In genomic region chr1:15076807-15077206, GRCh38 we compare ENCODE assay signal across 18 cellular contexts.
DNase-seq lines count a peak whose midpoint lies in the region; ATAC-seq and TF ChIP-seq lines count a peak whose summit lies in the region.
"Had no signal": no experiment of that assay in that cellular context is flagged by ENCODE, and none has a peak within 500 bp of the region (broad histone marks: within the 10 kb centered on the region; RNA-seq: fewer than 3 reads in every experiment).

No MANE protein-coding gene starts in this region.

- no peak overlapping the region for H3K27ac ChIP-seq in neural progenitor cell
- H3K27ac ChIP-seq in upper lobe of right lung = peak overlapping the region; percentile 2
- H3K27ac ChIP-seq: 22Rv1; A549; BLaER1 treated with 17β-estradiol and CSF1 and Interleukin-3, amounts not matched to agents 10 nM and 100 nM; C4-2B had no signal

- H3K9ac ChIP-seq in neural progenitor cell = no peak overlapping the region
- H3K9ac ChIP-seq: BLaER1 treated with 17β-estradiol and CSF1 and Interleukin-3, amounts not matched to agents 10 nM and 100 nM had no signal

- H3K36me3 ChIP-seq in neural progenitor cell (no peaks in the 10 kb centered on the region), upper lobe of right lung (no peaks in the 10 kb centered on the region)
- H3K36me3 ChIP-seq: BLaER1 treated with 17β-estradiol and CSF1 and Interleukin-3, amounts not matched to agents 10 nM and 100 nM had no signal

- DNase-seq in Right ventricle myocardium inferior (ENCODE audit: missing footprints) (peak; percentile 26), left cardiac atrium (no peak), neural progenitor cell (ENCODE audit: low spot score) (no peak), upper lobe of right lung (no peak), head of caudate nucleus (no peak)
- DNase-seq: AML-193; Caco-2; Calu3; CD4-positive, alpha-beta T cell; CD8-positive, alpha-beta T cell; DMS79 treated with DMSO at 0.1 percent for 48 hours; GF-D8 had no signal

- H4K20me1 ChIP-seq in neural progenitor cell (ENCODE audit: low read depth) = no peaks in the 10 kb centered on the region
- H4K20me1 ChIP-seq: BLaER1 treated with 17β-estradiol and CSF1 and Interleukin-3, amounts not matched to agents 10 nM and 100 nM had no signal

- H3K27me3 Mint-ChIP-seq in neural progenitor cell (ENCODE audit: insufficient read depth, low read depth) = peaks cover 2% of the 10 kb centered on the region
- H3K27me3 Mint-ChIP-seq: CD4-positive, alpha-beta T cell had no signal

- H3K4me1 ChIP-seq in neural progenitor cell (no peaks in the 10 kb centered on the region), upper lobe of right lung (no peaks in the 10 kb centered on the region)
- H3K4me1 ChIP-seq: A549, Caco-2 had no signal

- H3K79me2 ChIP-seq in neural progenitor cell (ENCODE audit: low read depth) = no peaks in the 10 kb centered on the region

- H2AFZ ChIP-seq in neural progenitor cell (replicated peaks) = no peak overlapping the region

- H3K4me3 Mint-ChIP-seq in neural progenitor cell = no peak overlapping the region
- H3K4me3 Mint-ChIP-seq: B cell; CD4-positive, alpha-beta T cell; CD8-positive, alpha-beta T cell had no signal

- no peak overlapping the region for H3K4me3 ChIP-seq in neural progenitor cell
- no peak overlapping the region for H3K4me3 ChIP-seq in upper lobe of right lung
- H3K4me3 ChIP-seq: A549; BLaER1 treated with 17β-estradiol and CSF1 and Interleukin-3, amounts not matched to agents 10 nM and 100 nM had no signal

- ATAC-seq in Right ventricle myocardium inferior (no peak), left cardiac atrium (no peak), upper lobe of right lung (no peak), GM18867 (IDR thresholded peaks at IDR 0.05; ENCODE audit: unreplicated experiment) (no peak)
- ATAC-seq: CD8-positive, alpha-beta T cell had no signal

- H3K36me3 Mint-ChIP-seq in neural progenitor cell = no peaks in the 10 kb centered on the region
- H3K36me3 Mint-ChIP-seq: CD8-positive, alpha-beta T cell had no signal

- H3K4me1 Mint-ChIP-seq in neural progenitor cell = peaks cover 23% of the 10 kb centered on the region
- H3K4me1 Mint-ChIP-seq: B cell had no signal

- no peak overlapping the region for H3K4me2 ChIP-seq in neural progenitor cell
- H3K4me2 ChIP-seq: A549 had no signal

- no peaks in the 10 kb centered on the region for H3F3A ChIP-seq in neural progenitor cell (ENCODE audit: low read depth)

- H3K9me3 Mint-ChIP-seq in neural progenitor cell = no peaks in the 10 kb centered on the region
- H3K9me3 Mint-ChIP-seq: CD4-positive, alpha-beta T cell; CD8-positive, alpha-beta T cell had no signal

- H3K9me3 ChIP-seq in neural progenitor cell (ENCODE audit: low read depth) = no peaks in the 10 kb centered on the region
- H3K9me3 ChIP-seq in upper lobe of right lung = no peaks in the 10 kb centered on the region
- H3K9me3 ChIP-seq: A549; BLaER1 treated with 17β-estradiol and CSF1 and Interleukin-3, amounts not matched to agents 10 nM and 100 nM; Caco-2 had no signal

- H3K27me3 ChIP-seq in neural progenitor cell (no peaks in the 10 kb centered on the region), upper lobe of right lung (no peaks in the 10 kb centered on the region)
- H3K27me3 ChIP-seq: BLaER1 treated with 17β-estradiol and CSF1 and Interleukin-3, amounts not matched to agents 10 nM and 100 nM had no signal

- intact Hi-C loops in Right ventricle myocardium inferior (cut with DNase I) (no loop called here), left cardiac atrium (cut with DNase I) (no loop called here), upper lobe of right lung (cut with DNase I) (no loop called here), head of caudate nucleus (cut with DNase I) (no loop called here)

- peak overlapping the region; percentile 39 for H3K27ac Mint-ChIP-seq in neural progenitor cell
- H3K27ac Mint-ChIP-seq: B cell; CD4-positive, alpha-beta T cell; CD8-positive, alpha-beta T cell had no signal

- no peak for TF ChIP-seq CTCF in neural progenitor cell (IDR thresholded peaks at IDR 0.05)
- TF ChIP-seq CTCF in upper lobe of right lung (IDR thresholded peaks at IDR 0.05) = no peak
